ENCODE assay signal across 17 cellular contexts in genomic region chr1:229249854-229250644, GRCh38. TPM values are rescaled to one million over a fixed set of nuclear protein-coding genes. Genes with fewer than 3 reads are reported as not detected.
A peak's percentile ranks its signal among the peaks of the same experiment; 100 is the strongest.
DNase-seq lines count a peak whose midpoint lies in the region; ATAC-seq, FAIRE-seq and TF ChIP-seq lines count a peak whose summit lies in the region.
"Had no signal": no experiment of that assay in that cellular context is flagged by ENCODE, and none has a peak within 500 bp of the region (broad histone marks: within the 10 kb centered on the region; RNA-seq: fewer than 3 reads in every experiment).

No MANE protein-coding gene starts in this region.

- no peaks in the 10 kb centered on the region; the same call in 1 of the 2 replicates for H3K9me1 ChIP-seq in IMR-90 (ENCODE audit: insufficient read depth, low read length)

- H2AFZ ChIP-seq in IMR-90 (replicated peaks; ENCODE audit: low read length, poor library complexity): no peak overlapping the region

- no peak overlapping the region for H3K9ac ChIP-seq in IMR-90 (ENCODE audit: low read depth, low read length)

- no peak overlapping the region for H3K23ac ChIP-seq in IMR-90 (ENCODE audit: low read depth, low read length)

- POLR2A ChIA-PET in IMR-90 (lab: Charles Lee; ENCODE audit: unreplicated experiment): no interaction called here

- no peak overlapping the region for H2BK15ac ChIP-seq in IMR-90 (ENCODE audit: low read depth, low read length)

- no peak for TF ChIP-seq RAD21 in IMR-90 (IDR thresholded peaks at IDR 0.05; ENCODE audit: low read length)

- no peak overlapping the region for H3K4me3 Mint-ChIP-seq in T-helper 17 cell
- H3K4me3 Mint-ChIP-seq: activated B cell treated with CpG ODN at 0.5 μM for 24 hours, B cell had no signal

- H3K9me3 ChIP-seq in IMR-90 (ENCODE audit: control insufficient read depth, insufficient read depth, low read length): no peaks in the 10 kb centered on the region
- H3K9me3 ChIP-seq in T-helper 17 cell (ENCODE audit: control insufficient read depth, low read length, poor library complexity, severe bottlenecking): no peaks in the 10 kb centered on the region
- H3K9me3 ChIP-seq: psoas muscle, suprapubic skin had no signal

- no peak for ATAC-seq in IMR-90 (ENCODE audit: low read depth)
- no peak for ATAC-seq in T-helper 17 cell
- ATAC-seq in HG02852 (IDR thresholded peaks at IDR 0.05; ENCODE audit: unreplicated experiment): no peak
- no peak for ATAC-seq in HG03460 (IDR thresholded peaks at IDR 0.05; ENCODE audit: unreplicated experiment)
- ATAC-seq: esophagus mucosa, psoas muscle had no signal

- DNase-seq in CD1c-positive myeloid dendritic cell (ENCODE audit: extremely low spot score) (peak; percentile 60), IMR-90 (no peak), T-helper 17 cell (no peak), D721Med (ENCODE audit: insufficient read length, low spot score) (no peak), HTR-8/SVneo (ENCODE audit: insufficient read length, low spot score) (no peak)
- DNase-seq: activated B cell treated with CpG ODN at 0.5 μM for 24 hours, amygdala, cortex of kidney, heart right ventricle, NCI-H1048, psoas muscle had no signal

- 100% methylated on average over 1 of the region's 6 CpGs; no CpG with 5 or more reads in 1 of the 2 experiments for WGBS in IMR-90 (ENCODE audit: extremely low coverage in 2 of 2, insufficient read length in 1 of 2), 2 experiments

- no peak overlapping the region for H4K8ac ChIP-seq in IMR-90 (ENCODE audit: low read depth in 2 of 2, low read length in 2 of 2)

- H3K4me1 ChIP-seq in IMR-90 (ENCODE audit: control insufficient read depth, insufficient read depth, low read length): no peaks in the 10 kb centered on the region
- H3K4me1 ChIP-seq: psoas muscle had no signal

- no peak overlapping the region for H3K27ac ChIP-seq in IMR-90 (ENCODE audit: insufficient read depth, low read length)
- peak overlapping the region; percentile 86 for H3K27ac ChIP-seq in layer of hippocampus (ENCODE audit: low read depth, low read length)
- H3K27ac ChIP-seq: psoas muscle, suprapubic skin had no signal

- TF ChIP-seq CTCF in IMR-90 (conservative IDR thresholded peaks at IDR 0.05; ENCODE audit: low read depth, low read length) (no peak), D721Med (IDR thresholded peaks at IDR 0.05; ENCODE audit: insufficient read depth, missing control alignments) (no peak)

- BruUV-seq in IMR-90 (replicated peaks; lab: Mats Ljungman, UMichigan): no TSS peak

- no peak overlapping the region for H3K56ac ChIP-seq in IMR-90 (ENCODE audit: extremely low read depth, insufficient read depth, low read length)

- H3K27ac Mint-ChIP-seq in T-helper 17 cell: peak overlapping the region; percentile 30
- H3K27ac Mint-ChIP-seq: activated B cell treated with CpG ODN at 0.5 μM for 24 hours, B cell had no signal

- dilution Hi-C loops in IMR-90 (cut with HindIII; ENCODE audit: low sequenced_read_pairs, unreplicated experiment): loop anchor here (25.0 kb wide), 1 partner anchor 237 kb away; no protein-coding TSS in a partner anchor

- peaks cover 38% of the 10 kb centered on the region for H3K4me1 Mint-ChIP-seq in T-helper 17 cell

- H3K18ac ChIP-seq in IMR-90 (ENCODE audit: low read depth, low read length): no peak overlapping the region

- H3K79me1 ChIP-seq in IMR-90 (ENCODE audit: low read depth in 1 of 2, low read length in 2 of 2): no peaks in the 10 kb centered on the region

- TF ChIP-seq POLR2A in IMR-90 (IDR thresholded peaks at IDR 0.05; ENCODE audit: low read depth, low read length): no peak

- no peak overlapping the region for H3K4me2 ChIP-seq in IMR-90 (ENCODE audit: low read depth, low read length)

- no peak overlapping the region for H2BK20ac ChIP-seq in IMR-90 (ENCODE audit: low read depth, low read length)

- H3K4me3 ChIP-seq in IMR-90 (ENCODE audit: insufficient read depth, low read depth, low read length): no peak overlapping the region
- H3K4me3 ChIP-seq: heart right ventricle, psoas muscle, suprapubic skin had no signal

- no peaks in the 10 kb centered on the region for H3K36me3 ChIP-seq in IMR-90 (ENCODE audit: control insufficient read depth, insufficient read depth, low read length)
- H3K36me3 ChIP-seq: heart right ventricle, suprapubic skin had no signal

- H3K14ac ChIP-seq in IMR-90 (replicated peaks; ENCODE audit: low read depth, low read length): no peak overlapping the region

- no peaks in the 10 kb centered on the region for H4K20me1 ChIP-seq in IMR-90 (ENCODE audit: insufficient read depth, low read length)

- in situ Hi-C loops in IMR-90 (cut with MboI; ENCODE audit: low sequenced_read_pairs): loop anchor here (25.0 kb wide), 1 partner anchor 1062 kb away; no protein-coding TSS in a partner anchor

- CTCF ChIA-PET in IMR-90 (lab: Yijun Ruan, JAX): interaction anchor here (0.7 kb wide), 1 partner anchor 36 kb away, joined by 3 read pairs; no protein-coding TSS in a partner anchor

- peaks cover 11% of the 10 kb centered on the region; the same call in 1 of the 2 replicates for H3K27me3 ChIP-seq in IMR-90 (ENCODE audit: control insufficient read depth, insufficient read depth, low read length)
- no peaks in the 10 kb centered on the region for H3K27me3 ChIP-seq in layer of hippocampus (ENCODE audit: control insufficient read depth, insufficient read depth, low read length)
- H3K27me3 ChIP-seq: suprapubic skin had no signal

- H2AK5ac ChIP-seq in IMR-90 (ENCODE audit: low read depth, low read length): no peak overlapping the region

- no peak overlapping the region for H4K5ac ChIP-seq in IMR-90 (ENCODE audit: low read depth, low read length)

- H3K4ac ChIP-seq in IMR-90 (ENCODE audit: low read depth, low read length): no peak overlapping the region

- no peak overlapping the region for H2BK120ac ChIP-seq in IMR-90 (ENCODE audit: low read depth, low read length)

- FAIRE-seq in D721Med (lab: Jason Lieb, UNC) (no peak), HTR-8/SVneo (lab: Jason Lieb, UNC) (no peak)

- no peak overlapping the region for H4K91ac ChIP-seq in IMR-90 (ENCODE audit: insufficient read depth, low read depth, low read length)

- H3K27me3 Mint-ChIP-seq in T-helper 17 cell: no peaks in the 10 kb centered on the region
- H3K27me3 Mint-ChIP-seq: activated B cell treated with CpG ODN at 0.5 μM for 24 hours, B cell had no signal

- no peak overlapping the region for H2BK5ac ChIP-seq in IMR-90 (ENCODE audit: low read depth, low read length, poor library complexity, severe bottlenecking)

- intact Hi-C loops in IMR-90 (cut with micrococcal nuclease): loop anchor here (5.0 to 10.0 kb wide), 3 partner anchors 442 to 1065 kb away; partner anchors contain the start of gene RHOU

- no peak overlapping the region for H2AK9ac ChIP-seq in IMR-90 (replicated peaks; ENCODE audit: low read depth, low read length, poor library complexity)

- no peaks in the 10 kb centered on the region for H3K36me3 Mint-ChIP-seq in T-helper 17 cell (ENCODE audit: low read depth)

TF ChIP-seq in IMR-90, 13 proteins besides CTCF, POLR2A, EP300 and RAD21:
- no peak for TF ChIP-seq MAZ (IDR thresholded peaks at IDR 0.05; ENCODE audit: borderline replicate concordance, low read depth, low read length)
- no peak for TF ChIP-seq FOS (IDR thresholded peaks at IDR 0.05; ENCODE audit: low read depth, low read length)
- TF ChIP-seq RCOR1 (IDR thresholded peaks at IDR 0.05; ENCODE audit: insufficient replicate concordance, low read length): no peak
- TF ChIP-seq CEBPB (IDR thresholded peaks at IDR 0.05; ENCODE audit: low read depth, low read length): peak; percentile 20; the same call in 1 of the 2 replicates
- no peak for TF ChIP-seq NFE2L2 (IDR thresholded peaks at IDR 0.05; ENCODE audit: low read depth, low read length)

RNA-seq across cellular contexts. Expression of gene RAB4A, which starts 20.9 kb away (rescaled TPM):
- 26.2 and 33.3 TPM in 2 replicates for total RNA-seq in IMR-90 (2012; rRNA removed)
- polyA plus RNA-seq in IMR-90 (2012; rRNA removed): 23.9 and 25.6 TPM in 2 replicates
- polyA plus RNA-seq in IMR-90 (2012; cell fraction: cytosol; rRNA removed): 24.6 and 26.8 TPM in 2 replicates
- polyA plus RNA-seq in IMR-90 (2012; cell fraction: nucleus; rRNA removed; ENCODE audit: low replicate concordance): 9.4 and 14.7 TPM in 2 replicates
- 10 to 100 TPM; 34.3 to 47.2 TPM for total RNA-seq in T-helper 17 cell
